9 cellular contexts compared by ENCODE assay signal in genomic region chr5:146662229-146662628, GRCh38.
DNase-seq lines count a peak whose midpoint lies in the region; ATAC-seq and TF ChIP-seq lines count a peak whose summit lies in the region.
"Had no signal": no experiment of that assay in that cellular context is flagged by ENCODE, and none has a peak within 500 bp of the region (broad histone marks: within the 10 kb centered on the region; RNA-seq: fewer than 3 reads in every experiment).

No MANE protein-coding gene starts in this region.

- H3K4me1 ChIP-seq in left ventricle myocardium inferior: no peaks in the 10 kb centered on the region
- H3K4me1 ChIP-seq in right cardiac atrium (ENCODE audit: control insufficient read depth, insufficient read depth, low read length): no peaks in the 10 kb centered on the region
- no peaks in the 10 kb centered on the region for H3K4me1 ChIP-seq in Peyer's patch
- no peaks in the 10 kb centered on the region for H3K4me1 ChIP-seq in upper lobe of left lung

- H3K36me3 ChIP-seq in left ventricle myocardium inferior (no peaks in the 10 kb centered on the region), Peyer's patch (no peaks in the 10 kb centered on the region), upper lobe of left lung (no peaks in the 10 kb centered on the region)

- H3K27ac ChIP-seq in left ventricle myocardium inferior (replicated peaks): no peak overlapping the region
- H3K27ac ChIP-seq in right cardiac atrium (ENCODE audit: low read length): no peak overlapping the region
- H3K27ac ChIP-seq in Peyer's patch: no peak overlapping the region
- no peak overlapping the region for H3K27ac ChIP-seq in upper lobe of left lung

- no peaks in the 10 kb centered on the region for H3K9me3 ChIP-seq in left ventricle myocardium inferior (replicated peaks)
- no peaks in the 10 kb centered on the region for H3K9me3 ChIP-seq in right cardiac atrium (ENCODE audit: control insufficient read depth, low read length)
- no peaks in the 10 kb centered on the region for H3K9me3 ChIP-seq in Peyer's patch
- H3K9me3 ChIP-seq in upper lobe of left lung: no peaks in the 10 kb centered on the region

- no peak for TF ChIP-seq EP300 in upper lobe of left lung (IDR thresholded peaks at IDR 0.05)

- H3K4me3 ChIP-seq in left ventricle myocardium inferior (no peak overlapping the region), right cardiac atrium (ENCODE audit: low read length) (no peak overlapping the region), Peyer's patch (no peak overlapping the region), fibroblast of villous mesenchyme (ENCODE audit: low read depth, low read length) (no peak overlapping the region), upper lobe of left lung (no peak overlapping the region)

- DNase-seq in left ventricle myocardium inferior (no peak), right cardiac atrium (no peak), Peyer's patch (no peak), fibroblast of villous mesenchyme (ENCODE audit: low read depth) (peak; percentile 27), upper lobe of left lung (no peak), hepatic stellate cell (ENCODE audit: low spot score) (no peak), HuH-7 (ENCODE audit: low spot score) (no peak)
- DNase-seq: activated B cell treated with CpG ODN at 0.5 μM for 24 hours had no signal

- WGBS in right cardiac atrium: 90% methylated on average over 1 of the region's 1 CpG
- WGBS in upper lobe of left lung, 2 donors: 60 to 80% methylated on average over 1 of the region's 1 CpG

- ATAC-seq in right cardiac atrium (no peak), upper lobe of left lung (ENCODE audit: low FRiP score in 2 of 2) (no peak), GM21717 (IDR thresholded peaks at IDR 0.05; ENCODE audit: unreplicated experiment) (no peak)

- H3K27me3 ChIP-seq in left ventricle myocardium inferior (ENCODE audit: low read depth): no peaks in the 10 kb centered on the region
- no peaks in the 10 kb centered on the region for H3K27me3 ChIP-seq in right cardiac atrium (ENCODE audit: control insufficient read depth, insufficient read depth)
- no peaks in the 10 kb centered on the region for H3K27me3 ChIP-seq in Peyer's patch
- no peaks in the 10 kb centered on the region for H3K27me3 ChIP-seq in upper lobe of left lung

- intact Hi-C loops in left ventricle myocardium inferior (cut with micrococcal nuclease): no loop called here
- intact Hi-C loops in right cardiac atrium (cut with DNase I): no loop called here

- TF ChIP-seq POLR2A in Peyer's patch (IDR thresholded peaks at IDR 0.05) (no peak), upper lobe of left lung (IDR thresholded peaks at IDR 0.05) (no peak)

- TF ChIP-seq CTCF in left ventricle myocardium inferior (IDR thresholded peaks at IDR 0.05; ENCODE audit: borderline replicate concordance): peak; percentile 45
- peak in 5 of 6 experiments; percentile 29 to 62 (median 55) for TF ChIP-seq CTCF in Peyer's patch (IDR thresholded peaks at IDR 0.05)
- TF ChIP-seq CTCF in fibroblast of villous mesenchyme (IDR thresholded peaks at IDR 0.05; ENCODE audit: insufficient read depth, low read depth, low read length): peak; percentile 58
- peak in 4 of 6 experiments; percentile 35 to 49 (median 42) for TF ChIP-seq CTCF in upper lobe of left lung (IDR thresholded peaks at IDR 0.05)
